ENCODE assay signal across 8 cellular contexts in genomic region chr6:149925974-149926777, GRCh38.
DNase-seq lines count a peak whose midpoint lies in the region; ATAC-seq and TF ChIP-seq lines count a peak whose summit lies in the region.

No MANE protein-coding gene starts in this region.

- in situ Hi-C loops in brain microvascular endothelial cell (cut with HindIII; ENCODE audit: low pct_ligation_motif_present, low sequenced_read_pairs), result no loop called here

- peak overlapping the region; percentile 59 for H3K4me3 ChIP-seq in brain microvascular endothelial cell (ENCODE audit: low read depth, low read length)
- H3K4me3 ChIP-seq in skin epidermis, result peak overlapping the region; percentile 27 to 51 (median 40)

- peaks cover 13% of the 10 kb centered on the region for H3K27me3 ChIP-seq in brain microvascular endothelial cell (replicated peaks)

- H3K36me3 ChIP-seq in brain microvascular endothelial cell (replicated peaks), result no peaks in the 10 kb centered on the region

- H3K27ac ChIP-seq in brain microvascular endothelial cell, result no peak overlapping the region
- peak overlapping the region in 15 of 21 experiments; percentile 2 to 73 (median 56) for H3K27ac ChIP-seq in skin epidermis

- DNase-seq in AG08396 (ENCODE audit: low spot score), result peak; percentile 66
- DNase-seq in NCI-H146 treated with DMSO at 0.1 percent for 48 hours (lab: John Stamatoyannopoulos, UW; ENCODE audit: unreplicated experiment), result peak; percentile 50
- DNase-seq in UCSD-AML1 (lab: John Stamatoyannopoulos, UW; ENCODE audit: unreplicated experiment), result peak; percentile 85
- peak; percentile 85 for DNase-seq in brain microvascular endothelial cell
- DNase-seq in iPS-NIHi11 (ENCODE audit: low spot score), result peak; percentile 65
- no peak for DNase-seq in NK-92 (lab: John Stamatoyannopoulos, UW; ENCODE audit: unreplicated experiment)

- peak; percentile 63 for ATAC-seq in GM21360 (IDR thresholded peaks at IDR 0.05; ENCODE audit: unreplicated experiment)

- peak; percentile 94 for TF ChIP-seq CTCF in brain microvascular endothelial cell (IDR thresholded peaks at IDR 0.05; ENCODE audit: low read depth, low read length, missing control alignments)
